In genomic region chr13:50424993-50425392, GRCh38 we compare ENCODE assay signal across 27 cellular contexts.
"Had no signal": no experiment of that assay in that cellular context is flagged by ENCODE, and none has a peak within 500 bp of the region (broad histone marks: within the 10 kb centered on the region; RNA-seq: fewer than 3 reads in every experiment).

No MANE protein-coding gene starts in this region.

- H3K36me3 ChIP-seq: heart left ventricle, left lung, lower lobe of right lung, right atrium auricular region, right lobe of liver, stomach, thyroid gland, transverse colon, upper lobe of right lung had no signal

- H2AFZ ChIP-seq: parathyroid adenoma had no signal

- H3K27ac ChIP-seq: heart left ventricle, left lung, lower lobe of right lung, parathyroid adenoma, right atrium auricular region, right lobe of liver, skin epidermis, stomach, testis, transverse colon, upper lobe of right lung had no signal

- H3K4me3 ChIP-seq: heart left ventricle, left lung, lower lobe of right lung, right atrium auricular region, right lobe of liver, skin epidermis, stomach, testis, thyroid gland, transverse colon, upper lobe of right lung had no signal

- H3K4me1 Mint-ChIP-seq: neural crest cell had no signal

- ATAC-seq: heart left ventricle; left colon; left lung; lower lobe of right lung; naive thymus-derived CD8-positive, alpha-beta T cell; right lobe of liver; upper lobe of right lung had no signal

- H3K9me3 Mint-ChIP-seq: immature natural killer cell; naive thymus-derived CD8-positive, alpha-beta T cell; nephron; neural crest cell had no signal

- H3K79me2 ChIP-seq: parathyroid adenoma had no signal

- H3K4me3 Mint-ChIP-seq: immature natural killer cell; naive thymus-derived CD8-positive, alpha-beta T cell; nephron; neural crest cell had no signal

- H3K27me3 ChIP-seq: heart left ventricle, left lung, right atrium auricular region, right lobe of liver, stomach, testis, thyroid gland, transverse colon, upper lobe of right lung had no signal

- DNase-seq: heart left ventricle; hypothalamus; immature natural killer cell; kidney; left colon; left lung; lower lobe of right lung; mammary epithelial cell; mesenchymal stem cell; naive thymus-derived CD8-positive, alpha-beta T cell; nucleus accumbens; right lobe of liver; stimulated activated CD4-positive, alpha-beta T cell treated with anti-CD3 and anti-CD28 coated beads, Interleukin-12 subunit alpha, Interleukin-12 subunit beta, amount 100 ng/mL, for 4 hours; stimulated activated CD4-positive, alpha-beta T cell treated with anti-CD3 and anti-CD28 coated beads, Interleukin-15, amount 100 ng/mL, for 24 hours; stimulated activated CD4-positive, alpha-beta T cell treated with anti-CD3 and anti-CD28 coated beads, Interleukin-2, amount 100 ng/mL, for 24 hours; stimulated activated CD4-positive, alpha-beta T cell treated with anti-CD3 and anti-CD28 coated beads, Interleukin-4, amount 100 ng/mL, for 1 hour; stimulated activated naive CD4-positive, alpha-beta T cell; stomach; testis; transverse colon; upper lobe of right lung had no signal

- H3K27ac Mint-ChIP-seq: naive thymus-derived CD8-positive, alpha-beta T cell; nephron had no signal

- H3K27me3 Mint-ChIP-seq: naive thymus-derived CD8-positive, alpha-beta T cell had no signal

- H3K9ac ChIP-seq: parathyroid adenoma had no signal

- H3K4me1 ChIP-seq: parathyroid adenoma, right lobe of liver had no signal

- H3K9me3 ChIP-seq: heart left ventricle, left lung, lower lobe of right lung, right atrium auricular region, right lobe of liver, stomach, testis, thyroid gland, transverse colon, upper lobe of right lung had no signal

- H3K36me3 Mint-ChIP-seq: naive thymus-derived CD8-positive, alpha-beta T cell had no signal
